In genomic region chr17:17871913-17872312, GRCh38 we compare ENCODE assay signal across 20 cellular contexts. TPM values are rescaled to one million over a fixed set of nuclear protein-coding genes. Genes with fewer than 3 reads are reported as not detected.
A peak's percentile ranks its signal among the peaks of the same experiment; 100 is the strongest.
DNase-seq lines count a peak whose midpoint lies in the region; ATAC-seq, FAIRE-seq and TF ChIP-seq lines count a peak whose summit lies in the region.
"Had no signal": no experiment of that assay in that cellular context is flagged by ENCODE, and none has a peak within 500 bp of the region (broad histone marks: within the 10 kb centered on the region; RNA-seq: fewer than 3 reads in every experiment).

No MANE protein-coding gene starts in this region.

- no peak overlapping the region for H3K4ac ChIP-seq in mesenchymal stem cell (ENCODE audit: low read depth in 1 of 2, low read length in 2 of 2)

- no peak for TF ChIP-seq CTCF in progenitor cell of endocrine pancreas (IDR thresholded peaks at IDR 0.05; ENCODE audit: unreplicated experiment)

- peaks cover 11% of the 10 kb centered on the region; the same call in 1 of the 2 replicates for H3K36me3 ChIP-seq in BLaER1
- H3K36me3 ChIP-seq in mesenchymal stem cell (ENCODE audit: control insufficient read depth in 1 of 2, insufficient read depth in 2 of 2, low read depth in 1 of 2, low read length in 2 of 2): peaks cover 37 to 45% of the 10 kb centered on the region in 2 experiments
- H3K36me3 ChIP-seq: BE2C had no signal

- H2BK120ac ChIP-seq in mesenchymal stem cell (ENCODE audit: low read depth, low read length): no peak overlapping the region

- FAIRE-seq in endometrium (lab: Jason Lieb, UNC): peak; percentile 83
- FAIRE-seq: A549, D721Med had no signal

- H3K27me3 Mint-ChIP-seq in progenitor cell of endocrine pancreas: peaks cover 4% of the 10 kb centered on the region
- H3K27me3 Mint-ChIP-seq: IgD-negative memory B cell had no signal

- H2AK5ac ChIP-seq in mesenchymal stem cell (ENCODE audit: low read length, severe bottlenecking): no peak overlapping the region

- H3K4me3 ChIP-seq in BLaER1: no peak overlapping the region
- H3K4me3 ChIP-seq in mesenchymal stem cell (ENCODE audit: insufficient read depth in 1 of 2, low read depth in 1 of 2, low read length in 2 of 2): no peak overlapping the region
- H3K4me3 ChIP-seq: A549, GM23338 had no signal

- no peak overlapping the region for H3K23ac ChIP-seq in mesenchymal stem cell (ENCODE audit: low read length in 2 of 2)

- ATAC-seq in GM19397 (IDR thresholded peaks at IDR 0.05; ENCODE audit: unreplicated experiment): no peak
- ATAC-seq: A549; CD8-positive, alpha-beta T cell; GM23338 had no signal

- 61% methylated on average over 2 of the region's 3 CpGs for WGBS in mesenchymal stem cell

- H3K36me3 Mint-ChIP-seq in progenitor cell of endocrine pancreas (ENCODE audit: insufficient read depth): peaks cover under 1% of the 10 kb centered on the region

- H4K8ac ChIP-seq in mesenchymal stem cell (ENCODE audit: low read length): no peak overlapping the region

- H3K4me1 Mint-ChIP-seq in progenitor cell of endocrine pancreas (ENCODE audit: low read depth): peaks cover 5% of the 10 kb centered on the region
- H3K4me1 Mint-ChIP-seq: IgD-negative memory B cell had no signal

- H4K91ac ChIP-seq in mesenchymal stem cell (ENCODE audit: low read length): no peak overlapping the region

- H3K9me3 Mint-ChIP-seq in progenitor cell of endocrine pancreas (ENCODE audit: low read depth): no peaks in the 10 kb centered on the region
- H3K9me3 Mint-ChIP-seq: CD14-positive monocyte; CD8-positive, alpha-beta T cell; GM23338; IgD-negative memory B cell had no signal

- H3K27ac ChIP-seq in BLaER1 (no peak overlapping the region), mesenchymal stem cell (ENCODE audit: low read length, poor library complexity, severe bottlenecking) (no peak overlapping the region)
- H3K27ac ChIP-seq: A549 had no signal

- H2BK5ac ChIP-seq in mesenchymal stem cell (ENCODE audit: low read depth, low read length, poor library complexity, severe bottlenecking): no peak overlapping the region

- no peak overlapping the region for H2AFZ ChIP-seq in mesenchymal stem cell (ENCODE audit: low read depth, low read length)
- H2AFZ ChIP-seq: GM23338 had no signal

- peaks cover 84% of the 10 kb centered on the region for H3K4me1 ChIP-seq in BLaER1
- H3K4me1 ChIP-seq in mesenchymal stem cell (ENCODE audit: control insufficient read depth, insufficient read depth, low read depth, low read length): peaks cover 15% of the 10 kb centered on the region

- H3K18ac ChIP-seq in mesenchymal stem cell (ENCODE audit: low read depth in 1 of 2, low read length in 2 of 2): no peak overlapping the region

- no peaks in the 10 kb centered on the region for H4K20me1 ChIP-seq in BLaER1

- no peak overlapping the region for H3K4me3 Mint-ChIP-seq in progenitor cell of endocrine pancreas (ENCODE audit: low read depth)
- H3K4me3 Mint-ChIP-seq: CD14-positive monocyte; CD8-positive, alpha-beta T cell; GM23338; IgD-negative memory B cell had no signal

- H3K14ac ChIP-seq in mesenchymal stem cell (ENCODE audit: low read length in 2 of 2): no peak overlapping the region

- H3K9ac ChIP-seq in BLaER1 (no peak overlapping the region), mesenchymal stem cell (ENCODE audit: low read length) (peak overlapping the region; percentile 17)

- peaks cover 4% of the 10 kb centered on the region for H3K79me1 ChIP-seq in mesenchymal stem cell (replicated peaks; ENCODE audit: low read length, poor library complexity, severe bottlenecking)

- no peaks in the 10 kb centered on the region for H3K27me3 ChIP-seq in BLaER1
- H3K27me3 ChIP-seq in mesenchymal stem cell (ENCODE audit: control insufficient read depth in 1 of 2, insufficient read depth in 1 of 2, low read length in 2 of 2): no peaks in the 10 kb centered on the region
- H3K27me3 ChIP-seq: BE2C had no signal

- DNase-seq in ELR (ENCODE audit: low read depth) (peak; percentile 57), mesenchymal stem cell (peak; percentile 57), progenitor cell of endocrine pancreas (ENCODE audit: low spot score, unreplicated experiment) (no peak), NCI-H524 treated with DMSO at 0.1 percent for 48 hours (lab: John Stamatoyannopoulos, UW) (no peak), HuH-7 (ENCODE audit: low spot score) (no peak)
- DNase-seq: BE2C; CD8-positive, alpha-beta T cell; COR-L47; DMS153; DND-41; GF-D8; H7 had no signal

- H3K4me2 ChIP-seq in BLaER1: peak overlapping the region; percentile 2; the same call in 1 of the 2 replicates
- no peak overlapping the region for H3K4me2 ChIP-seq in mesenchymal stem cell (ENCODE audit: low read length, poor library complexity, severe bottlenecking)
- H3K4me2 ChIP-seq: A549, GM23338 had no signal

- H2BK12ac ChIP-seq in mesenchymal stem cell (ENCODE audit: low read length in 2 of 2): no peak overlapping the region

- H3K9me3 ChIP-seq in BLaER1 (no peaks in the 10 kb centered on the region), mesenchymal stem cell (ENCODE audit: control insufficient read depth, low read length) (peaks cover 3% of the 10 kb centered on the region)
- H3K9me3 ChIP-seq: A549, BE2C had no signal

- no peak overlapping the region for H2BK15ac ChIP-seq in mesenchymal stem cell (ENCODE audit: low read depth, poor library complexity, severe bottlenecking)

- H3K27ac Mint-ChIP-seq in progenitor cell of endocrine pancreas: no peak overlapping the region
- H3K27ac Mint-ChIP-seq: CD8-positive, alpha-beta T cell; GM23338; IgD-negative memory B cell had no signal

RNA-seq across cellular contexts. Expression of gene SREBF1, which starts 35.1 kb away (rescaled TPM):
- polyA plus RNA-seq in mesenchymal stem cell (2013, experiment 1 of 2): 89.9 TPM
- polyA plus RNA-seq in mesenchymal stem cell (2013, experiment 2 of 2): 89.1 TPM
- total RNA-seq in progenitor cell of endocrine pancreas: 85.0 and 98.9 TPM in 2 replicates

Comparison
In these comparisons a context has a peak if more than half of its experiments do, and no peak if none do; other contexts are left out.
1. DNase-seq: peak in ELR (single experiment) and mesenchymal stem cell (single experiment); none in progenitor cell of endocrine pancreas (single experiment), NCI-H524 treated with DMSO at 0.1 percent for 48 hours (single experiment) and HuH-7 (single experiment).